11 cellular contexts compared by ENCODE assay signal in the genomic region with DNA sequence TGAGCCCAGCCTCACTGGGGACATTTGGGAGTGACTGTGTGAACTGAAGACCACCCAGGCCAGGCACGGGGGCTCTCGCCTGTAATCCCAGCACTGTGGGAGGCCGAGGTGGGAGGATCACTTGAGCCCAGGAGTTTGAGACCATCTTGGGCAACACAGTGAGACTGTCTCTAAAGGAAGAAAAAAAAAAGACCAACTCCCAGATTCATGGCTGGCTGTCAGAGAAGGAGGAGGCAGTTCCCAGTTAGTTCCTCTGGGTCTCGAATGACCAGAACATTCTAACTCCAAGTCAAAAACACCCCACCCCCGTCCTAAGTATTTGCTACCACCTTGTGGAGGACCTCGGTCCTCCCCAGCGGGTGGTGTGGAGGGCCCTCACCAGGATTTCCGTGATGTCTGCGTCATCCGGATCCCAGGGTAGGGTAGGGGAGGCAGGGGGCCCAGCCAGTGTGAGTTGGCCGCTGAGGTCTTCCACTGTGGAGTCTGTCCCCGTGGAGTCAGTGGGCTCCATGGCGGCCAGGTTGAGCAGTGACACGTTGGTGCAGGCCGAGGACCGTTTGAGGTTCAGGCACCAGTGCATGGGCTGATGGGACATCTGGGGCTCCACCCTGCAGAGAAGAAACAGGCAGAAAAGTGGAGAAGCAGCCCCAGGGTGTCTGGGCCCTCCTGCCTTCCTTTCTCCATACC. TPM values are rescaled to one million over a fixed set of nuclear protein-coding genes. Genes with fewer than 3 reads are reported as not detected.
DNase-seq lines count a peak whose midpoint lies in the region; ATAC-seq and TF ChIP-seq lines count a peak whose summit lies in the region.
"Had no signal": no experiment of that assay in that cellular context is flagged by ENCODE, and none has a peak within 500 bp of the region (broad histone marks: within the 10 kb centered on the region; RNA-seq: fewer than 3 reads in every experiment).

No MANE protein-coding gene starts in this region.

- DNase-seq in DMS 273 (lab: John Stamatoyannopoulos, UW; ENCODE audit: unreplicated experiment) (peak; percentile 27), DMS 273 treated with DMSO at 0.1 percent for 48 hours (lab: John Stamatoyannopoulos, UW) (no peak), SJCRH30 (peak; percentile 11 to 26), fibroblast of the aortic adventitia (ENCODE audit: low read depth) (peak; percentile 90), NCI-H345 treated with DMSO at 0.1 percent for 48 hours (lab: John Stamatoyannopoulos, UW; ENCODE audit: unreplicated experiment) (no peak)
- DNase-seq: MG63 had no signal

- no peak overlapping the region for H3K4me3 ChIP-seq in SJCRH30
- peak overlapping the region; percentile 25 for H3K4me3 ChIP-seq in fibroblast of the aortic adventitia (ENCODE audit: low read depth, low read length)
- H3K4me3 ChIP-seq in skeletal muscle tissue (ENCODE audit: low read length in 3 of 3): no peak overlapping the region
- H3K4me3 ChIP-seq: lung, MG63 had no signal

- H3K4me1 ChIP-seq in SJCRH30 (0 out of 2 replicates have a peak, but pooled peaks cover 3% of the 10 kb centered on the region), skeletal muscle tissue (ENCODE audit: control insufficient read depth in 3 of 3, insufficient read depth in 3 of 3, low read length in 3 of 3) (peaks cover 4 to 8% (median 8%) of the 10 kb centered on the region in 3 donors)

- H3K27me3 ChIP-seq in SJCRH30 (no peaks in the 10 kb centered on the region), skeletal muscle tissue (ENCODE audit: control insufficient read depth in 3 of 3, insufficient read depth in 3 of 3, low read length in 3 of 3) (no peaks in the 10 kb centered on the region)
- H3K27me3 ChIP-seq: MG63 had no signal

- H3K9me3 ChIP-seq in SJCRH30 (replicated peaks) (no peaks in the 10 kb centered on the region), skeletal muscle tissue (ENCODE audit: control insufficient read depth in 3 of 3, low read length in 3 of 3) (no peaks in the 10 kb centered on the region)

- peak; percentile 66 for TF ChIP-seq CTCF in fibroblast of the aortic adventitia (IDR thresholded peaks at IDR 0.05; ENCODE audit: insufficient read depth, low read length)

- H3K9ac ChIP-seq in skeletal muscle tissue (ENCODE audit: low read depth in 1 of 3, low read length in 3 of 3): no peak overlapping the region

- H3K36me3 ChIP-seq in SJCRH30 (no peaks in the 10 kb centered on the region), skeletal muscle tissue (ENCODE audit: control insufficient read depth in 3 of 3, insufficient read depth in 3 of 3, low read length in 3 of 3) (no peaks in the 10 kb centered on the region)
- H3K36me3 ChIP-seq: MG63 had no signal

- no peak for ATAC-seq in esophagus mucosa
- no peak for ATAC-seq in GM21529 (IDR thresholded peaks at IDR 0.05; ENCODE audit: unreplicated experiment)

- no peak overlapping the region for H3K27ac ChIP-seq in SJCRH30
- H3K27ac ChIP-seq in skeletal muscle tissue (ENCODE audit: low read depth, low read length): peak overlapping the region; percentile 52
- H3K27ac ChIP-seq: 22Rv1 had no signal

RNA-seq across cellular contexts. Expression of a gene that starts 1.3 kb away (rescaled TPM):
- total RNA-seq in SJCRH30 (2014; rRNA removed; shearing (Covaris generic)): not detected in 2 replicates
- 0.57 and 1.4 TPM in 2 replicates for total RNA-seq in fibroblast of the aortic adventitia (ENCODE audit: low replicate concordance)
- under 0.01 TPM for total RNA-seq in skeletal muscle tissue
- 0.12 TPM for total RNA-seq in esophagus mucosa

RNA-seq across cellular contexts. Expression of a gene that starts 5.0 kb away (rescaled TPM):
- total RNA-seq in SJCRH30 (2014; rRNA removed; shearing (Covaris generic)): 66.5 and 68.8 TPM in 2 replicates
- total RNA-seq in fibroblast of the aortic adventitia (ENCODE audit: low replicate concordance): 85.6 and 115 TPM in 2 replicates
- total RNA-seq in skeletal muscle tissue: 32.9 TPM
- 54.0 TPM for total RNA-seq in esophagus mucosa

RNA-seq across cellular contexts. Expression of a gene that starts 51.3 kb away (rescaled TPM):
- total RNA-seq in SJCRH30 (2014; rRNA removed; shearing (Covaris generic)): 27.6 and 27.9 TPM in 2 replicates
- total RNA-seq in fibroblast of the aortic adventitia (ENCODE audit: low replicate concordance) (23.5 and 27.5 TPM in 2 replicates), skeletal muscle tissue (12.5 TPM), esophagus mucosa (8.3 TPM)

RNA-seq across cellular contexts. Expression of a gene that starts 56.3 kb away (rescaled TPM):
- total RNA-seq in SJCRH30 (2014; rRNA removed; shearing (Covaris generic)): 22.2 and 27.4 TPM in 2 replicates
- total RNA-seq in fibroblast of the aortic adventitia (ENCODE audit: low replicate concordance) (19.4 and 21.7 TPM in 2 replicates), skeletal muscle tissue (11.0 TPM), esophagus mucosa (25.6 TPM)

Comparison
In these comparisons a context has a peak if more than half of its experiments do, and no peak if none do; other contexts are left out.
1. DNase-seq: peak in DMS 273 (single experiment), SJCRH30 (2 of 2) and fibroblast of the aortic adventitia (single experiment); none in DMS 273 treated with DMSO at 0.1 percent for 48 hours (single experiment) and NCI-H345 treated with DMSO at 0.1 percent for 48 hours (single experiment).